Comparison of ENCODE assay signal across 1 cellular context in the genomic region with DNA sequence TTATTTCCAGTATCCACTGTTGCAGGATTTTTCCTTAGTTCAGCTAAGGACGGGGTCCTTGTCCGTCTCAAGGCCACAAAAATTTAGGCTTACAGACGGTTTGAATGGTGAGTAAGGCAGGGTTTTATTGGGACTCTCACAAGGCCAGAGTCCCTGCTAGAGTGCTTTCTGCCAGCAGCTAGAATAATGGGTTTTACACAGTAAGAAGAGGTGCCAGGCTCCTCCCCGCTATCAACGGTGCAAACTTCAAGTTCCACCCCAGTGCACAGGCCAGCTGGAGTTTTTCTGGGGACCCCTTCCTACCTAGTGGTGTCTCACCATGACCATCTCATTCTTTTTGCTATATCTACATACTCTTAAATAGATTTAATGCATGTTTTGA.
TF ChIP-seq lines count a peak whose summit lies in the region.

No MANE protein-coding gene starts in this region.

TF ChIP-seq in SK-N-SH treated with all-trans-retinoic acid at 6 μM for 48 hours, 23 proteins besides CTCF, POLR2A, EP300 and RAD21 (continued from another document):
- TF ChIP-seq, protein P1, sequence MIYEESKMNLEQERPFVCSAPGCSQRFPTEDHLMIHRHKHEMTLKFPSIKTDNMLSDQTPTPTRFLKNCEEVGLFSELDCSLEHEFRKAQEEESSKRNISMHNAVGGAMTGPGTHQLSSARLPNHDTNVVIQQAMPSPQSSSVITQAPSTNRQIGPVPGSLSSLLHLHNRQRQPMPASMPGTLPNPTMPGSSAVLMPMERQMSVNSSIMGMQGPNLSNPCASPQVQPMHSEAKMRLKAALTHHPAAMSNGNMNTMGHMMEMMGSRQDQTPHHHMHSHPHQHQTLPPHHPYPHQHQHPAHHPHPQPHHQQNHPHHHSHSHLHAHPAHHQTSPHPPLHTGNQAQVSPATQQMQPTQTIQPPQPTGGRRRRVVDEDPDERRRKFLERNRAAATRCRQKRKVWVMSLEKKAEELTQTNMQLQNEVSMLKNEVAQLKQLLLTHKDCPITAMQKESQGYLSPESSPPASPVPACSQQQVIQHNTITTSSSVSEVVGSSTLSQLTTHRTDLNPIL (CRISPR knock-in tag; IDR thresholded peaks at IDR 0.05; ENCODE audit: low read depth) = no peak
- TF ChIP-seq CSDC2 (CRISPR knock-in tag; IDR thresholded peaks at IDR 0.05) = no peak
